8 cellular contexts compared by ENCODE assay signal in the genomic region with DNA sequence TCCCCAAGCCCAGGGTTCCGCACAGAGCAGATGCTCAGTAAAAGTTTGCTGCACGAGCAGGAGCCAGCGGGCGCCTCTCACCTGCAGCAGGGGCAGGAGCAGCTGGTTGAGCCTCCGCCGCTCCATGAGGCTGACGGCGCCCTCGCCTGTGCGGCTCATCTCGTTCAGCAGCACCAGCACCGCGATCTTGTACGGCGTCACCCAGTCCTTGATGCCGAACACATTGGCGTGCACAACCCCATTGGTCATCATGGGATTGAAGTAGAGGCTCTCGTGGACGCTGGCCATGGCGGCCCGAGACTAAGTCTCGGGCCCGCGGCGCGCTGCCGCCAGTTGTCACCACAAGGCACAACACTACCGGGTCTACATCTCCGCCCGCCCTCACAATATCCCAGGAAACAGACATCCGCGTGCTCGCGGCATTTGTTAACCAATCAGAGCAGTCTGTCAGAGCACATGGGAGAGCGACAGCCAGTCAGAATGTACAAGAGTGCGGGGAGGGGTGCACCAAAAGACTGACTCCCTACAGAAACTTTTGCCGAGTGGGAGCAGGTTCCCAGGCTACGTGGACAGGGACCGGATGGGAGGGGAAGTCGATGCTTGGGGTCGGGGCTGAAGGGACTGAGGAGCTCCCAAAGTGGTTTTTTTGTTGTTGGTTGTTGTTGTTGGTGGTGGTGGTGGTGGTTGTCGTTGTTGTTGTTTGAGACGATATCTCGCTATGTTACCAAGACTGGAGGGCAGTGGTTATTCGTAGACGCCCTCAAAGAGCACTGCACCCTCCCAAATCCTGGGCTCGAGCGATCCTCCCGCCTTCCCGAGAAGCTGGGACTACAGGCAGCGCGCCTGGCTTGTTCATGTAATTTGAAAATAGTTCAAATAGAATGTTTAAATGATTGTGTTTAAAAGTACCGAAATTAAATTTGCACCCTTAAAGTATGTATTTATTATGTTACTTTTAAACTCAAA. TPM values are rescaled to one million over a fixed set of nuclear protein-coding genes. Genes with fewer than 3 reads are reported as not detected.
A peak's percentile ranks its signal among the peaks of the same experiment; 100 is the strongest.
DNase-seq lines count a peak whose midpoint lies in the region; ATAC-seq and TF ChIP-seq lines count a peak whose summit lies in the region.

ANAPC5 (minus strand) TSS at position 359 of the 966 bp plus-strand sequence; CDS start at position 288, 71 bp downstream.

- peak within 1 kb of the TSS; percentile 59 to 91 for H3K18ac ChIP-seq in mesenchymal stem cell (ENCODE audit: low read depth in 1 of 2, low read length in 2 of 2)

- H4K91ac ChIP-seq in mesenchymal stem cell (ENCODE audit: low read length), result peak within 1 kb of the TSS; percentile 97

- H3K9me3 ChIP-seq in Caco-2 (no peaks in the 10 kb centered on the region), NT2/D1 (ENCODE audit: insufficient read depth, low read length) (no peaks in the 10 kb centered on the region), endocrine pancreas (ENCODE audit: control insufficient read depth, low read length) (no peaks in the 10 kb centered on the region), mesenchymal stem cell (ENCODE audit: control insufficient read depth, low read length) (no peaks in the 10 kb centered on the region)

- H2BK12ac ChIP-seq in mesenchymal stem cell (ENCODE audit: low read length in 2 of 2), result peak within 1 kb of the TSS in 1 of 2 experiments; percentile 32

- H4K8ac ChIP-seq in mesenchymal stem cell (ENCODE audit: low read length), result peak within 1 kb of the TSS; percentile 98

- H3K14ac ChIP-seq in mesenchymal stem cell (ENCODE audit: low read length in 2 of 2), result peak within 1 kb of the TSS in 1 of 2 experiments; percentile 96

- no peaks in the 10 kb centered on the region for H3K27me3 ChIP-seq in Caco-2 (replicated peaks; ENCODE audit: control insufficient read depth, insufficient read depth, low read length)
- H3K27me3 ChIP-seq in NT2/D1 (ENCODE audit: insufficient read depth, insufficient read length), result no peaks in the 10 kb centered on the region
- H3K27me3 ChIP-seq in endocrine pancreas (ENCODE audit: control insufficient read depth, insufficient read depth, low read length), result no peaks in the 10 kb centered on the region
- no peaks in the 10 kb centered on the region for H3K27me3 ChIP-seq in mesenchymal stem cell (ENCODE audit: control insufficient read depth in 1 of 2, insufficient read depth in 1 of 2, low read length in 2 of 2)

- no peak for TF ChIP-seq CTCF in Caco-2 (IDR thresholded peaks at IDR 0.05; ENCODE audit: insufficient read depth in 1 of 2, low read depth in 1 of 2, low read length in 1 of 2, severe bottlenecking in 1 of 2, unreplicated experiment in 1 of 2)

- peak within 1 kb of the TSS; percentile 71 for H3K4me2 ChIP-seq in mesenchymal stem cell (ENCODE audit: low read length, poor library complexity, severe bottlenecking)

- under 1% methylated on average over 45 of the region's 53 CpGs for WGBS in mesenchymal stem cell

- intact Hi-C loops in Caco-2 (cut with micrococcal nuclease; ENCODE audit: unreplicated experiment), result loop anchor here (1.0 kb wide), 1 partner anchor 47 kb away; no protein-coding TSS in a partner anchor

- peak; percentile 98 for ATAC-seq in GM21381 (IDR thresholded peaks at IDR 0.05; ENCODE audit: unreplicated experiment)
- peak; percentile 98 for ATAC-seq in activated CD8-positive, alpha-beta memory T cell treated with anti-CD3 and anti-CD28 coated beads, Interleukin-2, amount 10 ng/mL, durations not matched to agents 7 days and 5 days

- peak within 1 kb of the TSS; percentile 98 for H3K27ac Mint-ChIP-seq in Caco-2 (ENCODE audit: unreplicated experiment)
- peak within 1 kb of the TSS; percentile 99 for H3K27ac Mint-ChIP-seq in activated CD8-positive, alpha-beta memory T cell treated with anti-CD3 and anti-CD28 coated beads, Interleukin-2, amount 10 ng/mL, durations not matched to agents 7 days and 5 days

- no peak within 1 kb of the TSS for H2BK120ac ChIP-seq in mesenchymal stem cell (ENCODE audit: low read depth, low read length)

- no peak within 1 kb of the TSS for H2BK5ac ChIP-seq in mesenchymal stem cell (ENCODE audit: low read depth, low read length, poor library complexity, severe bottlenecking)

- CTCF ChIA-PET in Caco-2 (lab: Charles Lee), result interaction anchor here (0.6 to 1.7 kb wide), 3 partner anchors 17 to 48 kb away, joined by 5 to 8 read pairs (median 7); partner anchors contain the start of gene RNF34
- CTCF ChIA-PET in activated CD8-positive, alpha-beta memory T cell treated with anti-CD3 and anti-CD28 coated beads, Interleukin-2, amount 10 ng/mL, durations not matched to agents 7 days and 5 days (lab: Charles Lee), result interaction anchor here (0.6 to 2.5 kb wide), 9 partner anchors 16 to 191 kb away, joined by 3 to 11 read pairs (median 3); partner anchors contain the start of gene RNF34

- H3K36me3 ChIP-seq in Caco-2 (ENCODE audit: control insufficient read depth, insufficient read depth, low read length) (no peaks in the 10 kb centered on the region), NT2/D1 (ENCODE audit: insufficient read depth, insufficient read length, low read length) (peaks cover 13% of the 10 kb centered on the region), endocrine pancreas (ENCODE audit: control insufficient read depth, insufficient read depth, low read length) (no peaks in the 10 kb centered on the region), mesenchymal stem cell (ENCODE audit: control insufficient read depth in 1 of 2, insufficient read depth in 2 of 2, low read depth in 1 of 2, low read length in 2 of 2) (peaks cover 0 to 4% of the 10 kb centered on the region in 2 experiments)

- BruUV-seq in Caco-2 (replicated peaks; lab: Mats Ljungman, UMichigan), result no TSS peak

- peaks cover 20% of the 10 kb centered on the region for H3K36me3 Mint-ChIP-seq in Caco-2 (ENCODE audit: insufficient read depth, unreplicated experiment)
- peaks cover 9% of the 10 kb centered on the region for H3K36me3 Mint-ChIP-seq in activated CD8-positive, alpha-beta memory T cell treated with anti-CD3 and anti-CD28 coated beads, Interleukin-2, amount 10 ng/mL, durations not matched to agents 7 days and 5 days

- peak within 1 kb of the TSS; percentile 54 for H2BK15ac ChIP-seq in mesenchymal stem cell (ENCODE audit: low read depth, poor library complexity, severe bottlenecking)

- peak within 1 kb of the TSS; percentile 70 to 80 for H3K4ac ChIP-seq in mesenchymal stem cell (ENCODE audit: low read depth in 1 of 2, low read length in 2 of 2)

- peak within 1 kb of the TSS; percentile 39 for H2AFZ ChIP-seq in mesenchymal stem cell (ENCODE audit: low read depth, low read length)

- H3K27me3 Mint-ChIP-seq in Caco-2 (ENCODE audit: insufficient read depth, unreplicated experiment), result no peaks in the 10 kb centered on the region
- peaks cover 6% of the 10 kb centered on the region for H3K27me3 Mint-ChIP-seq in activated CD8-positive, alpha-beta memory T cell treated with anti-CD3 and anti-CD28 coated beads, Interleukin-2, amount 10 ng/mL, durations not matched to agents 7 days and 5 days

- H3K9me3 Mint-ChIP-seq in Caco-2 (ENCODE audit: unreplicated experiment), result no peaks in the 10 kb centered on the region
- H3K9me3 Mint-ChIP-seq in activated CD8-positive, alpha-beta memory T cell treated with anti-CD3 and anti-CD28 coated beads, Interleukin-2, amount 10 ng/mL, durations not matched to agents 7 days and 5 days (ENCODE audit: low read depth), result no peaks in the 10 kb centered on the region

- POLR2A ChIA-PET in Caco-2 (lab: Charles Lee), result interaction anchor here (0.5 to 2.8 kb wide), 8 partner anchors 25 to 608 kb away, joined by 3 to 41 read pairs (median 4); partner anchors contain the start of genes ORAI1 and RNF34

- H3K4me1 Mint-ChIP-seq in Caco-2 (ENCODE audit: low read depth, unreplicated experiment), result peaks cover 10% of the 10 kb centered on the region
- H3K4me1 Mint-ChIP-seq in activated CD8-positive, alpha-beta memory T cell treated with anti-CD3 and anti-CD28 coated beads, Interleukin-2, amount 10 ng/mL, durations not matched to agents 7 days and 5 days, result peaks cover 37% of the 10 kb centered on the region

- peaks cover 2% of the 10 kb centered on the region for H3K79me1 ChIP-seq in mesenchymal stem cell (replicated peaks; ENCODE audit: low read length, poor library complexity, severe bottlenecking)

- H2AK5ac ChIP-seq in mesenchymal stem cell (ENCODE audit: low read length, severe bottlenecking), result no peak within 1 kb of the TSS

- peak within 1 kb of the TSS; percentile 95 for H3K4me3 Mint-ChIP-seq in Caco-2 (ENCODE audit: unreplicated experiment)
- peak within 1 kb of the TSS; percentile 93 for H3K4me3 Mint-ChIP-seq in activated CD8-positive, alpha-beta memory T cell treated with anti-CD3 and anti-CD28 coated beads, Interleukin-2, amount 10 ng/mL, durations not matched to agents 7 days and 5 days

- H3K27ac ChIP-seq in mesenchymal stem cell (ENCODE audit: low read length, poor library complexity, severe bottlenecking), result peak within 1 kb of the TSS; percentile 87

- DNase-seq in Caco-2 (peak; percentile 95 to 99), HUDEP-2 (lab: John Stamatoyannopoulos, UW; ENCODE audit: unreplicated experiment in 76 of 76) (peak; percentile 44 to 97 (median 93)), NT2/D1 (ENCODE audit: low read depth, low spot score) (peak; percentile 95), mesenchymal stem cell (peak; percentile 99)
- DNase-seq in activated CD8-positive, alpha-beta memory T cell treated with anti-CD3 and anti-CD28 coated beads, Interleukin-2, amount 10 ng/mL, durations not matched to agents 7 days and 5 days, result peak; percentile 96
- peak; percentile 76 for DNase-seq in stimulated activated CD8-positive, alpha-beta memory T cell treated with anti-CD3 and anti-CD28 coated beads, Interleukin-12 subunit alpha, Interleukin-12 subunit beta, amount 100 ng/mL, for 4 hours (ENCODE audit: low read depth)

- no peaks in the 10 kb centered on the region for H3K4me1 ChIP-seq in Caco-2
- H3K4me1 ChIP-seq in NT2/D1 (ENCODE audit: insufficient read depth, insufficient read length), result no peaks in the 10 kb centered on the region
- H3K4me1 ChIP-seq in endocrine pancreas (ENCODE audit: control insufficient read depth, insufficient read depth, low read length), result no peaks in the 10 kb centered on the region
- H3K4me1 ChIP-seq in mesenchymal stem cell (ENCODE audit: control insufficient read depth, insufficient read depth, low read depth, low read length), result peaks cover 5% of the 10 kb centered on the region

- peak within 1 kb of the TSS in 1 of 2 experiments; percentile 5 for H3K23ac ChIP-seq in mesenchymal stem cell (ENCODE audit: low read length in 2 of 2)

- H3K4me3 ChIP-seq in Caco-2 (ENCODE audit: low read depth, low read length) (peak within 1 kb of the TSS; percentile 68), NT2/D1 (ENCODE audit: insufficient read length, low read depth) (peak within 1 kb of the TSS; percentile 96), endocrine pancreas (ENCODE audit: control insufficient read depth, insufficient read depth, low read length) (peak within 1 kb of the TSS; percentile 71), mesenchymal stem cell (ENCODE audit: insufficient read depth in 1 of 2, low read depth in 1 of 2, low read length in 2 of 2) (peak within 1 kb of the TSS; percentile 79 to 96)

- H3K9ac ChIP-seq in NT2/D1 (ENCODE audit: insufficient read length, low read depth) (peak within 1 kb of the TSS; percentile 98), endocrine pancreas (ENCODE audit: control insufficient read depth, insufficient read depth, low read length) (peak within 1 kb of the TSS; percentile 70), mesenchymal stem cell (ENCODE audit: low read length) (peak within 1 kb of the TSS; percentile 93)

RNA-seq across cellular contexts. Expression of gene ANAPC5, which starts in this region (rescaled TPM):
- 106 and 115 TPM in 2 replicates for total RNA-seq in Caco-2 (2022)
- 100 to 1,000 TPM; 138 to 157 TPM for total RNA-seq in activated CD8-positive, alpha-beta memory T cell treated with anti-CD3 and anti-CD28 coated beads, Interleukin-2, amount 10 ng/mL, durations not matched to agents 7 days and 5 days
- polyA plus RNA-seq in mesenchymal stem cell (2013, experiment 1 of 2), result 106 TPM
- polyA plus RNA-seq in mesenchymal stem cell (2013, experiment 2 of 2), result 108 TPM

Comparison
In these comparisons a context has a peak if more than half of its experiments do, and no peak if none do; other contexts are left out.
1. Peak in every context shown above with its lines: DNase-seq, ATAC-seq, H3K4me3 ChIP-seq and H3K27ac ChIP-seq.